17 cellular contexts compared by ENCODE assay signal in the genomic region with DNA sequence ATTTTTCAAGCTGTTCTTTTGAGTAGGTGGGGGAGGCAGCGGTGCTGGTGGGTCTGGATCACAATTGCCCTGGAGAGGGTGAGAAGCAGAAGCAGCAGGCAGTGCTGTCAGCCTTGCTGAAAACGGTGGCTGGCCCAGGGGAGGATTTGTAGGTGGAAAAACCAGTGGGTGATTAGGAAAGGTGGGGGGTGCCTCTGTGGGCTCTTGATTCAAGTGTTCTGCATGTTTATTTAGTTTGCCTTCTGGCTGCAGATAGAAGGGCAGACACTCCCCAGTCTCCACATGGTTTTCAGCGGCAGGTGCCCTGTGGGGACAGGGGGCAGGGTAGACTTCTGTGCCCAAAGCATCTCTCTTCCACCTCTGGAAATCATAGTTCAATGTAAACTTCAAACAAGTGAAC.
A peak's percentile ranks its signal among the peaks of the same experiment; 100 is the strongest.
DNase-seq lines count a peak whose midpoint lies in the region; ATAC-seq and TF ChIP-seq lines count a peak whose summit lies in the region.
"Had no signal": no experiment of that assay in that cellular context is flagged by ENCODE, and none has a peak within 500 bp of the region (broad histone marks: within the 10 kb centered on the region; RNA-seq: fewer than 3 reads in every experiment).

No MANE protein-coding gene starts in this region.

- POLR2A ChIA-PET in MCF 10A (lab: Yijun Ruan, JAX): no interaction called here

- H3K4me3 Mint-ChIP-seq in MCF 10A (ENCODE audit: unreplicated experiment): no peak overlapping the region
- H3K4me3 Mint-ChIP-seq: dendritic cell treated with granulocyte-macrophage colony-stimulating factor and Interleukin-4, amounts not matched to agents 40 ng/mL and 50 ng/mL, for 4 days had no signal

- H3K27ac Mint-ChIP-seq in MCF 10A (ENCODE audit: low read depth, unreplicated experiment): no peak overlapping the region
- H3K27ac Mint-ChIP-seq: dendritic cell treated with granulocyte-macrophage colony-stimulating factor and Interleukin-4, amounts not matched to agents 40 ng/mL and 50 ng/mL, for 4 days had no signal

- intact Hi-C loops in MCF 10A (cut with micrococcal nuclease): no loop called here

- no TSS peak for BruUV-seq in MCF 10A (replicated peaks; lab: Mats Ljungman, UMichigan)

- peak; percentile 54 for DNase-seq in DMS153 treated with DMSO at 0.1 percent for 48 hours (lab: John Stamatoyannopoulos, UW; ENCODE audit: unreplicated experiment)
- DNase-seq in NCI-H1092 treated with DMSO at 0.1 percent for 48 hours (lab: John Stamatoyannopoulos, UW): peak; percentile 94
- peak; percentile 84 for DNase-seq in NCI-H2171 (lab: John Stamatoyannopoulos, UW)
- no peak for DNase-seq in stimulated activated CD4-positive, alpha-beta T cell treated with anti-CD3 and anti-CD28 coated beads, Interleukin-15, amount 100 ng/mL, for 24 hours
- no peak for DNase-seq in MCF 10A (ENCODE audit: unreplicated experiment)
- no peak for DNase-seq in KBM-7
- DNase-seq: foreskin keratinocyte; GM23248; hypothalamus; ovary; sigmoid colon; stimulated activated naive CD4-positive, alpha-beta T cell; transverse colon had no signal

- no peak for ATAC-seq in GM18907 (IDR thresholded peaks at IDR 0.05; ENCODE audit: unreplicated experiment)
- ATAC-seq: foreskin keratinocyte had no signal

- CTCF ChIA-PET in MCF 10A (lab: Yijun Ruan, JAX): interaction anchor here (0.6 kb wide), 1 partner anchor 16 kb away, joined by 3 read pairs; no protein-coding TSS in a partner anchor

- in situ Hi-C loops in KBM-7 (cut with MboI; ENCODE audit: low pct_unique_long_range_greater_than_20kb, low sequenced_read_pairs): no loop called here

- no peaks in the 10 kb centered on the region for H3K27me3 Mint-ChIP-seq in MCF 10A (ENCODE audit: insufficient read depth, unreplicated experiment)
- H3K27me3 Mint-ChIP-seq: dendritic cell treated with granulocyte-macrophage colony-stimulating factor and Interleukin-4, amounts not matched to agents 40 ng/mL and 50 ng/mL, for 4 days had no signal

- no peaks in the 10 kb centered on the region for H3K9me3 Mint-ChIP-seq in MCF 10A (ENCODE audit: unreplicated experiment)
- H3K9me3 Mint-ChIP-seq: dendritic cell treated with granulocyte-macrophage colony-stimulating factor and Interleukin-4, amounts not matched to agents 40 ng/mL and 50 ng/mL, for 4 days had no signal

- H3K36me3 Mint-ChIP-seq in MCF 10A (ENCODE audit: insufficient read depth, unreplicated experiment): peaks cover 4% of the 10 kb centered on the region

- H3K27ac ChIP-seq in cingulate gyrus (ENCODE audit: low read depth, low read length): peak overlapping the region; percentile 29
- H3K27ac ChIP-seq: epithelial cell of prostate, foreskin keratinocyte, GM23248, ovary, sigmoid colon, transverse colon had no signal

- no peaks in the 10 kb centered on the region for H3K4me1 Mint-ChIP-seq in MCF 10A (ENCODE audit: insufficient read depth, unreplicated experiment)

- no peak for TF ChIP-seq CTCF in MCF 10A (IDR thresholded peaks at IDR 0.05; ENCODE audit: unreplicated experiment)

Comparison
In these comparisons a context has a peak if more than half of its experiments do, and no peak if none do; other contexts are left out.
1. DNase-seq: peak in DMS153 treated with DMSO at 0.1 percent for 48 hours (single experiment), NCI-H1092 treated with DMSO at 0.1 percent for 48 hours (single experiment) and NCI-H2171 (single experiment); none in stimulated activated CD4-positive, alpha-beta T cell treated with anti-CD3 and anti-CD28 coated beads, Interleukin-15, amount 100 ng/mL, for 24 hours (single experiment), MCF 10A (single experiment) and KBM-7 (single experiment).